7 cellular contexts compared by ENCODE assay signal in the genomic region with DNA sequence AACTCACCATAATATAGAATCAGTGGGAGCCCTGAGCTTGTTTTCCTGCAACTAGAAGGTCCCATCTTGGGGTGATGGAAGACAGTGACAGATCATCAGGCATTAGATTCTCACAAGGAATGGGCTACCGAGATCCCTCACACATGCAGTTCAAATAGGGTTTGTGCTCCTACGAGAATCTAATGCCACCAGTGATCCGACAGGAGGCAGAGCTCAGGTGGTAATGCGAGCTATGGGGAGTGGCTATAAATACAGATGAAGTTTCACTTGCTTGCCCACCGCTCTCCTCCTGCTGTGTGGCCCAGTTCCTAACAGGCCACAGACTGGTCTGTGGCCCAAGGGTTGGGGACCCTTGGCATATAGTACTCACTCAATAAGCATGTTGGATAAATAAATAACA.
"Had no signal": no experiment of that assay in that cellular context is flagged by ENCODE, and none has a peak within 500 bp of the region (broad histone marks: within the 10 kb centered on the region; RNA-seq: fewer than 3 reads in every experiment).

No MANE protein-coding gene starts in this region.

- FAIRE-seq: GM12878, GM12891, GM12892, GM18507, GM19239 had no signal

- H3K4me3 ChIP-seq: GM12878 had no signal

- DNase-seq: GDM1, GF-D8 had no signal
